In the genomic region with DNA sequence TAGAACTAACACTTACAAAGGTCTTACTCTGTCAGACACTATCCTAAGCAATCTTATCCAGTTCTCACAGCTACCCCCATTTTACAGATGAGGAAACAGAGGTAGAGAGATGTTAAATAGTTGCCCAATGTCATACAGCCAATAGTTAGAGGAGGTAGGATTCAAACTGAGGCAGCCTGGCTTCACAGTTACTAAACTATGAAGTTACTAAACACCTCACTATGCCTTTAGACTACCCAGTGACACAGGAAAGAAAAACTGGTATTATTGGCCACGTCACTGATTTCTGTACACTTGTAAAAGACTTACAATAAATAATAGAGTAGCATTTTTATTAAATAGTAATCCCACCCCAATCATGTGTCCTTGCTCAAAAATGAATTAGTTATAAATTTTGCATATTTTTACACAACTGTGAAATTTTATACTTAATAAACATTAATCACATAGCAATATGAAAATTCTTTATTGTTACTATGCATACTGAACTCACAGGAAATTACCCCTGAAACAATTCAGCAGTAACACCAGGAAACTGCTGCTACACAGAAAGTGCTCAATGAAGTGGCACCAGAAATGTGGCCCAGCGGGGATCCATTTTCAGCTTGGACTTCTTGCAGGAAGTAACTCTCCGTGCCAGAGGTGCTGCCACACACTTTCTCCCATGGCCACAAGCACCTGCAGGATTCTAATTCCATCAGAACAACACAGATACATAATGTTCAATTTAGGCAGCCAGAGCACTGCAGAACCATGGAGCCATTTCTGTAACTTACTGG, we compare ENCODE assay signal across 19 cellular contexts.
DNase-seq lines count a peak whose midpoint lies in the region; ATAC-seq and TF ChIP-seq lines count a peak whose summit lies in the region.
"Had no signal": no experiment of that assay in that cellular context is flagged by ENCODE, and none has a peak within 500 bp of the region (broad histone marks: within the 10 kb centered on the region; RNA-seq: fewer than 3 reads in every experiment).

No MANE protein-coding gene starts in this region.

- no peaks in the 10 kb centered on the region for H3K9me3 Mint-ChIP-seq in CD4-positive, alpha-beta T cell
- H3K9me3 Mint-ChIP-seq in IgD-negative memory B cell (no peaks in the 10 kb centered on the region), progenitor cell of endocrine pancreas (ENCODE audit: low read depth) (peaks cover 3% of the 10 kb centered on the region)
- H3K9me3 Mint-ChIP-seq in activated CD8-positive, alpha-beta T cell treated with anti-CD3 and anti-CD28 coated beads for 36 hours: peaks cover 9% of the 10 kb centered on the region
- no peaks in the 10 kb centered on the region for H3K9me3 Mint-ChIP-seq in natural killer cell treated with Interleukin-12 subunit alpha and Interleukin-12 subunit beta and Interleukin-15 and Interleukin-18, amount 100 ng/mL, for 72 hours

- no peaks in the 10 kb centered on the region for H3K36me3 Mint-ChIP-seq in CD4-positive, alpha-beta T cell (ENCODE audit: low read depth)
- H3K36me3 Mint-ChIP-seq in IgD-negative memory B cell (no peaks in the 10 kb centered on the region), progenitor cell of endocrine pancreas (ENCODE audit: insufficient read depth) (no peaks in the 10 kb centered on the region)
- H3K36me3 Mint-ChIP-seq in activated CD8-positive, alpha-beta T cell treated with anti-CD3 and anti-CD28 coated beads for 36 hours (ENCODE audit: low read depth): peaks cover 4% of the 10 kb centered on the region
- H3K36me3 Mint-ChIP-seq in natural killer cell treated with Interleukin-12 subunit alpha and Interleukin-12 subunit beta and Interleukin-15 and Interleukin-18, amount 100 ng/mL, for 72 hours: peaks cover 10% of the 10 kb centered on the region

- H3K27ac Mint-ChIP-seq in CD4-positive, alpha-beta T cell: peak overlapping the region; percentile 9
- H3K27ac Mint-ChIP-seq in IgD-negative memory B cell (peak overlapping the region; percentile 67 to 90 (median 90)), progenitor cell of endocrine pancreas (no peak overlapping the region)
- peak overlapping the region; percentile 61 for H3K27ac Mint-ChIP-seq in activated CD8-positive, alpha-beta T cell treated with anti-CD3 and anti-CD28 coated beads for 36 hours
- peak overlapping the region; percentile 84 to 93 for H3K27ac Mint-ChIP-seq in natural killer cell treated with Interleukin-12 subunit alpha and Interleukin-12 subunit beta and Interleukin-15 and Interleukin-18, amount 100 ng/mL, for 72 hours
- H3K27ac Mint-ChIP-seq: activated T-cell treated with anti-CD3 and anti-CD28 coated beads, Interleukin-2, amount 50 U/mL, for 24 hours had no signal

- H3K4me3 Mint-ChIP-seq in CD4-positive, alpha-beta T cell: no peak overlapping the region
- H3K4me3 Mint-ChIP-seq in IgD-negative memory B cell: peak overlapping the region; percentile 21 to 82 (median 46)
- H3K4me3 Mint-ChIP-seq in activated CD8-positive, alpha-beta T cell treated with anti-CD3 and anti-CD28 coated beads for 36 hours: no peak overlapping the region
- H3K4me3 Mint-ChIP-seq in natural killer cell treated with Interleukin-12 subunit alpha and Interleukin-12 subunit beta and Interleukin-15 and Interleukin-18, amount 100 ng/mL, for 72 hours: peak overlapping the region; percentile 75
- no peak overlapping the region for H3K4me3 Mint-ChIP-seq in progenitor cell of endocrine pancreas (ENCODE audit: low read depth)
- H3K4me3 Mint-ChIP-seq: activated T-cell treated with anti-CD3 and anti-CD28 coated beads, Interleukin-2, amount 50 U/mL, for 24 hours had no signal

- CTCF ChIA-PET in CD4-positive, alpha-beta T cell (lab: Charles Lee): no interaction called here
- CTCF ChIA-PET in activated CD8-positive, alpha-beta T cell treated with anti-CD3 and anti-CD28 coated beads for 36 hours (lab: Charles Lee): interaction anchor here (1.8 kb wide), 1 partner anchor 230 kb away, joined by 7 read pairs; no protein-coding TSS in a partner anchor

- peaks cover 39% of the 10 kb centered on the region for H3K4me1 Mint-ChIP-seq in CD4-positive, alpha-beta T cell (ENCODE audit: low read depth)
- H3K4me1 Mint-ChIP-seq in IgD-negative memory B cell (peaks cover 55 to 60% (median 57%) of the 10 kb centered on the region in 3 donors), progenitor cell of endocrine pancreas (ENCODE audit: low read depth) (peaks cover 6% of the 10 kb centered on the region)
- H3K4me1 Mint-ChIP-seq in activated CD8-positive, alpha-beta T cell treated with anti-CD3 and anti-CD28 coated beads for 36 hours (ENCODE audit: low read depth): peaks cover 57% of the 10 kb centered on the region
- H3K4me1 Mint-ChIP-seq in natural killer cell treated with Interleukin-12 subunit alpha and Interleukin-12 subunit beta and Interleukin-15 and Interleukin-18, amount 100 ng/mL, for 72 hours (ENCODE audit: low read depth in 2 of 2): peaks cover 50 to 66% of the 10 kb centered on the region in 2 donors

- POLR2A ChIA-PET in CD4-positive, alpha-beta T cell (lab: Charles Lee): no interaction called here
- POLR2A ChIA-PET in activated CD8-positive, alpha-beta T cell treated with anti-CD3 and anti-CD28 coated beads for 36 hours (lab: Charles Lee): interaction anchor here (1.5 kb wide), 1 partner anchor 10 kb away, joined by 3 read pairs; no protein-coding TSS in a partner anchor

- H3K27me3 ChIP-seq in CD4-positive, alpha-beta T cell (ENCODE audit: control insufficient read depth, insufficient read depth, low read length): no peaks in the 10 kb centered on the region
- H3K27me3 ChIP-seq: breast epithelium, dorsolateral prefrontal cortex, pancreas, SJSA1, suprapubic skin had no signal

- no peak overlapping the region for H3K27ac ChIP-seq in CD4-positive, alpha-beta T cell (ENCODE audit: low read depth, low read length)
- H3K27ac ChIP-seq: breast epithelium, dorsolateral prefrontal cortex, pancreas, SJSA1, suprapubic skin had no signal

- no peak for ATAC-seq in CD4-positive, alpha-beta T cell (ENCODE audit: poor library complexity)
- ATAC-seq in activated CD8-positive, alpha-beta T cell treated with anti-CD3 and anti-CD28 coated beads for 36 hours: no peak
- peak; percentile 60 to 68 for ATAC-seq in natural killer cell treated with Interleukin-12 subunit alpha and Interleukin-12 subunit beta and Interleukin-15 and Interleukin-18, amount 100 ng/mL, for 72 hours
- ATAC-seq in HG03280 (IDR thresholded peaks at IDR 0.05; ENCODE audit: unreplicated experiment): no peak
- ATAC-seq: activated naive CD4-positive, alpha-beta T cell treated with anti-CD3 and anti-CD28 coated beads, Interleukin-2, amount 50 U/mL, for 72 hours; pancreas had no signal

- no peak for DNase-seq in CD4-positive, alpha-beta T cell
- peak; percentile 25 for DNase-seq in activated CD8-positive, alpha-beta T cell treated with anti-CD3 and anti-CD28 coated beads for 36 hours
- DNase-seq in natural killer cell treated with Interleukin-12 subunit alpha and Interleukin-12 subunit beta and Interleukin-15 and Interleukin-18, amount 100 ng/mL, for 72 hours (ENCODE audit: low spot score): no peak
- DNase-seq in cortex of kidney (lab: John Stamatoyannopoulos, UW) (no peak), progenitor cell of endocrine pancreas (ENCODE audit: low spot score, unreplicated experiment) (no peak), SHP77 treated with DMSO at 0.1 percent for 48 hours (lab: John Stamatoyannopoulos, UW) (no peak)
- DNase-seq: activated T-cell treated with anti-CD3 and anti-CD28 coated beads, Interleukin-2, amount 50 U/mL, for 24 hours; dorsolateral prefrontal cortex; erythroblast; NCI-H2029; NCI-H510A; pancreas; stimulated activated CD4-positive, alpha-beta T cell treated with anti-CD3 and anti-CD28 coated beads, Interleukin-4, amount 100 ng/mL, for 1 hour had no signal

- intact Hi-C loops in CD4-positive, alpha-beta T cell (cut with DNase I, micrococcal nuclease): loop anchor here in 1 of 2 experiments (5.0 to 10.0 kb wide), 2 partner anchors 111 to 232 kb away; no protein-coding TSS in a partner anchor
- intact Hi-C loops in activated CD8-positive, alpha-beta T cell treated with anti-CD3 and anti-CD28 coated beads for 36 hours (cut with micrococcal nuclease): loop anchor here (5.0 to 10.0 kb wide), 2 partner anchors 67 to 111 kb away; no protein-coding TSS in a partner anchor

- no peaks in the 10 kb centered on the region for H3K9me3 ChIP-seq in CD4-positive, alpha-beta T cell (ENCODE audit: control insufficient read depth, low read length)
- H3K9me3 ChIP-seq: breast epithelium, pancreas, SJSA1, suprapubic skin had no signal

- no peaks in the 10 kb centered on the region for H3K27me3 Mint-ChIP-seq in CD4-positive, alpha-beta T cell
- H3K27me3 Mint-ChIP-seq in IgD-negative memory B cell (no peaks in the 10 kb centered on the region), progenitor cell of endocrine pancreas (peaks cover 45% of the 10 kb centered on the region)
- no peaks in the 10 kb centered on the region for H3K27me3 Mint-ChIP-seq in activated CD8-positive, alpha-beta T cell treated with anti-CD3 and anti-CD28 coated beads for 36 hours
- no peaks in the 10 kb centered on the region for H3K27me3 Mint-ChIP-seq in natural killer cell treated with Interleukin-12 subunit alpha and Interleukin-12 subunit beta and Interleukin-15 and Interleukin-18, amount 100 ng/mL, for 72 hours
- H3K27me3 Mint-ChIP-seq: activated T-cell treated with anti-CD3 and anti-CD28 coated beads, Interleukin-2, amount 50 U/mL, for 24 hours had no signal

- TF ChIP-seq CTCF in CD4-positive, alpha-beta T cell (IDR thresholded peaks at IDR 0.05): no peak
- TF ChIP-seq CTCF in activated CD8-positive, alpha-beta T cell treated with anti-CD3 and anti-CD28 coated beads for 36 hours (IDR thresholded peaks at IDR 0.05): no peak
- TF ChIP-seq CTCF in progenitor cell of endocrine pancreas (IDR thresholded peaks at IDR 0.05; ENCODE audit: unreplicated experiment): no peak

Comparison
In these comparisons a context has a peak if more than half of its experiments do, and no peak if none do; other contexts are left out.
1. ATAC-seq: peak in natural killer cell treated with Interleukin-12 subunit alpha and Interleukin-12 subunit beta and Interleukin-15 and Interleukin-18, amount 100 ng/mL, for 72 hours (2 of 2); none in CD4-positive, alpha-beta T cell (single experiment), activated CD8-positive, alpha-beta T cell treated with anti-CD3 and anti-CD28 coated beads for 36 hours (single experiment) and HG03280 (single experiment).
2. H3K4me3 Mint-ChIP-seq: peak in IgD-negative memory B cell (4 of 4) and natural killer cell treated with Interleukin-12 subunit alpha and Interleukin-12 subunit beta and Interleukin-15 and Interleukin-18, amount 100 ng/mL, for 72 hours (single experiment); none in CD4-positive, alpha-beta T cell (single experiment), activated CD8-positive, alpha-beta T cell treated with anti-CD3 and anti-CD28 coated beads for 36 hours (single experiment) and progenitor cell of endocrine pancreas (single experiment).